23 cellular contexts compared by ENCODE assay signal in the genomic region with DNA sequence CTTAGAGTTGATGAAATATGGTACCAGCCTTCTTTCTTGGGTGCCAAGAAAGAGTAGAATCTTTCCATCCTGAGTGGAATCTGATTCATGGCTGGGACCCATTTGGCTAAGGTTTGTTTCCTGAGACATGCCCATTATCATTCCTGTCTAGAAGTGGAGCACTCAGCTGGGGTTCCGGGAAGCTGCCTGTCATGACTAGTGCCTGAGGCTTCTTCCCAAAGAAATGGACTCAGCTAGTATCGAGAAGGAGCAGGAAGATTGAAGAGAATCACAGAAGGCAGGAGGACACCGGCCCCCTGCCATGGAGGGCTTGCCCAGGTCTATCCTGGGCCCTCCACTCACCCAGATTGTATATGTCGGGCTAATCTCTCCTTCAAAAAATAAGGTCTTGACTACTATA. TPM values are rescaled to one million over a fixed set of nuclear protein-coding genes. Genes with fewer than 3 reads are reported as not detected.
"Had no signal": no experiment of that assay in that cellular context is flagged by ENCODE, and none has a peak within 500 bp of the region (broad histone marks: within the 10 kb centered on the region; RNA-seq: fewer than 3 reads in every experiment).

No MANE protein-coding gene starts in this region.

- H3K27me3 Mint-ChIP-seq: type B pancreatic cell had no signal

- ATAC-seq: activated CD4-positive, CD25-positive, alpha-beta regulatory T cell treated with anti-CD3 and anti-CD28 coated beads, Interleukin-2, amount 50 U/mL, for 24 hours; natural killer cell; stimulated activated effector memory CD8-positive, alpha-beta T cell treated with anti-CD3 and anti-CD28 coated beads, Interleukin-12 subunit alpha, Interleukin-12 subunit beta, amount 100 ng/mL, for 72 hours had no signal

- DNase-seq: activated CD4-positive, alpha-beta memory T cell treated with anti-CD3 and anti-CD28 coated beads, Interleukin-2, amount 10 ng/mL, durations not matched to agents 7 days and 5 days; activated CD4-positive, alpha-beta T cell treated with anti-CD3 and anti-CD28 coated beads, Interleukin-2, amount 10 ng/mL, durations not matched to agents 24 days and 14 days; activated gamma-delta T cell treated with Interleukin-2 at 50 U/mL for 16 hours; activated naive CD4-positive, alpha-beta T cell treated with anti-CD3 and anti-CD28 coated beads, Interleukin-2, amount 50 U/mL, for 16 hours; activated T-cell treated with anti-CD3 and anti-CD28 coated beads, Interleukin-2, amount 50 U/mL, for 1 hour; amniotic stem cell; brain microvascular endothelial cell; central memory CD4-positive, alpha-beta T cell; foreskin fibroblast; head of caudate nucleus; hypothalamus; kidney glomerular epithelial cell; mesendoderm; natural killer cell; right lobe of liver; small intestine; stimulated activated CD4-positive, alpha-beta T cell treated with anti-CD3 and anti-CD28 coated beads, Interleukin-4, amount 100 ng/mL, for 24 hours; WERI-Rb-1 had no signal

- H3K4me3 Mint-ChIP-seq: activated CD4-positive, alpha-beta memory T cell treated with anti-CD3 and anti-CD28 coated beads, Interleukin-2, amount 10 ng/mL, durations not matched to agents 7 days and 5 days; activated CD4-positive, alpha-beta T cell treated with anti-CD3 and anti-CD28 coated beads, Interleukin-2, amount 10 ng/mL, durations not matched to agents 24 days and 14 days; natural killer cell; stimulated activated effector memory CD8-positive, alpha-beta T cell treated with anti-CD3 and anti-CD28 coated beads, Interleukin-12 subunit alpha, Interleukin-12 subunit beta, amount 100 ng/mL, for 72 hours; stimulated activated naive CD8-positive, alpha-beta T cell treated with anti-CD3 and anti-CD28 coated beads, Interleukin-15, Interleukin-2, amounts not matched to agents 100 ng/mL and 50 ng/mL, for 24 hours; type B pancreatic cell had no signal

- H3K9me3 Mint-ChIP-seq: activated CD4-positive, alpha-beta memory T cell treated with anti-CD3 and anti-CD28 coated beads, Interleukin-2, amount 10 ng/mL, durations not matched to agents 7 days and 5 days; activated CD4-positive, alpha-beta T cell treated with anti-CD3 and anti-CD28 coated beads, Interleukin-2, amount 10 ng/mL, durations not matched to agents 24 days and 14 days; natural killer cell; stimulated activated effector memory CD8-positive, alpha-beta T cell treated with anti-CD3 and anti-CD28 coated beads, Interleukin-12 subunit alpha, Interleukin-12 subunit beta, amount 100 ng/mL, for 72 hours; type B pancreatic cell had no signal

- H3K4me1 Mint-ChIP-seq: activated CD4-positive, alpha-beta T cell treated with anti-CD3 and anti-CD28 coated beads, Interleukin-2, amount 10 ng/mL, durations not matched to agents 24 days and 14 days; natural killer cell; stimulated activated effector memory CD8-positive, alpha-beta T cell treated with anti-CD3 and anti-CD28 coated beads, Interleukin-12 subunit alpha, Interleukin-12 subunit beta, amount 100 ng/mL, for 72 hours had no signal

- H3K27ac Mint-ChIP-seq: activated CD4-positive, alpha-beta memory T cell treated with anti-CD3 and anti-CD28 coated beads, Interleukin-2, amount 10 ng/mL, durations not matched to agents 7 days and 5 days; activated CD4-positive, alpha-beta T cell treated with anti-CD3 and anti-CD28 coated beads, Interleukin-2, amount 10 ng/mL, durations not matched to agents 24 days and 14 days; natural killer cell; stimulated activated effector memory CD8-positive, alpha-beta T cell treated with anti-CD3 and anti-CD28 coated beads, Interleukin-12 subunit alpha, Interleukin-12 subunit beta, amount 100 ng/mL, for 72 hours; stimulated activated naive CD8-positive, alpha-beta T cell treated with anti-CD3 and anti-CD28 coated beads, Interleukin-15, Interleukin-2, amounts not matched to agents 100 ng/mL and 50 ng/mL, for 24 hours; type B pancreatic cell had no signal

- H3K36me3 Mint-ChIP-seq: natural killer cell; stimulated activated effector memory CD8-positive, alpha-beta T cell treated with anti-CD3 and anti-CD28 coated beads, Interleukin-12 subunit alpha, Interleukin-12 subunit beta, amount 100 ng/mL, for 72 hours had no signal

RNA-seq across cellular contexts. Expression of gene KREMEN1, which starts 57.7 kb away (rescaled TPM):
- total RNA-seq: activated CD4-positive, alpha-beta memory T cell treated with anti-CD3 and anti-CD28 coated beads, Interleukin-2, amount 10 ng/mL, durations not matched to agents 7 days and 5 days; activated CD4-positive, alpha-beta T cell treated with anti-CD3 and anti-CD28 coated beads, Interleukin-2, amount 10 ng/mL, durations not matched to agents 24 days and 14 days; T-helper 1 cell treated with Interleukin-12 subunit alpha and Interleukin-12 subunit beta and Interleukin-4 antibody, amounts not matched to agents 30 ng/mL and 1 ng/mL, for 36 hours had no signal
